15 cellular contexts compared by ENCODE assay signal in genomic region chr2:85995648-85996529, GRCh38.
DNase-seq lines count a peak whose midpoint lies in the region; ATAC-seq and TF ChIP-seq lines count a peak whose summit lies in the region.
"Had no signal": no experiment of that assay in that cellular context is flagged by ENCODE, and none has a peak within 500 bp of the region (broad histone marks: within the 10 kb centered on the region; RNA-seq: fewer than 3 reads in every experiment).

No MANE protein-coding gene starts in this region.

- peak overlapping the region; percentile 90 for H3K27ac Mint-ChIP-seq in activated CD8-positive, alpha-beta T cell treated with anti-CD3 and anti-CD28 coated beads, Interleukin-2, amount 10 ng/mL, durations not matched to agents 7 days and 5 days
- no peak overlapping the region for H3K27ac Mint-ChIP-seq in activated CD8-positive, alpha-beta T cell treated with anti-CD3 and anti-CD28 coated beads for 36 hours
- H3K27ac Mint-ChIP-seq in central memory CD8-positive, alpha-beta T cell (ENCODE audit: low read depth) = peak overlapping the region; percentile 65
- H3K27ac Mint-ChIP-seq: activated naive CD8-positive, alpha-beta T cell treated with anti-CD3 and anti-CD28 coated beads for 36 hours had no signal

- H3K36me3 ChIP-seq in thoracic aorta = no peaks in the 10 kb centered on the region
- H3K36me3 ChIP-seq: prostate gland had no signal

- H3K27me3 ChIP-seq in thoracic aorta (replicated peaks; ENCODE audit: insufficient read depth) = no peaks in the 10 kb centered on the region

- POLR2A ChIA-PET in activated CD8-positive, alpha-beta T cell treated with anti-CD3 and anti-CD28 coated beads, Interleukin-2, amount 10 ng/mL, durations not matched to agents 7 days and 5 days (lab: Charles Lee) = interaction anchor here (0.9 to 1.7 kb wide), 2 partner anchors 40 to 108 kb away, joined by 3 to 7 read pairs; no protein-coding TSS in a partner anchor
- POLR2A ChIA-PET in activated CD8-positive, alpha-beta T cell treated with anti-CD3 and anti-CD28 coated beads for 36 hours (lab: Charles Lee) = interaction anchor here (1.4 kb wide), 1 partner anchor 108 kb away, joined by 4 read pairs; no protein-coding TSS in a partner anchor

- H3K4me1 Mint-ChIP-seq in activated CD8-positive, alpha-beta T cell treated with anti-CD3 and anti-CD28 coated beads, Interleukin-2, amount 10 ng/mL, durations not matched to agents 7 days and 5 days (ENCODE audit: low read depth) = peaks cover 83% of the 10 kb centered on the region
- peaks cover 64% of the 10 kb centered on the region for H3K4me1 Mint-ChIP-seq in activated CD8-positive, alpha-beta T cell treated with anti-CD3 and anti-CD28 coated beads for 36 hours (ENCODE audit: low read depth)
- peaks cover 48% of the 10 kb centered on the region for H3K4me1 Mint-ChIP-seq in central memory CD8-positive, alpha-beta T cell

- H3K4me3 Mint-ChIP-seq in activated CD8-positive, alpha-beta T cell treated with anti-CD3 and anti-CD28 coated beads, Interleukin-2, amount 10 ng/mL, durations not matched to agents 7 days and 5 days = no peak overlapping the region
- H3K4me3 Mint-ChIP-seq in activated CD8-positive, alpha-beta T cell treated with anti-CD3 and anti-CD28 coated beads for 36 hours = no peak overlapping the region
- H3K4me3 Mint-ChIP-seq in central memory CD8-positive, alpha-beta T cell = no peak overlapping the region
- H3K4me3 Mint-ChIP-seq: activated naive CD8-positive, alpha-beta T cell treated with anti-CD3 and anti-CD28 coated beads for 36 hours had no signal

- CTCF ChIA-PET in activated CD8-positive, alpha-beta T cell treated with anti-CD3 and anti-CD28 coated beads, Interleukin-2, amount 10 ng/mL, durations not matched to agents 7 days and 5 days (lab: Charles Lee) = interaction anchor here (0.9 to 2.9 kb wide), 7 partner anchors 40 to 182 kb away, joined by 3 to 16 read pairs (median 4); partner anchors contain the start of gene ST3GAL5
- CTCF ChIA-PET in activated CD8-positive, alpha-beta T cell treated with anti-CD3 and anti-CD28 coated beads for 36 hours (lab: Charles Lee) = interaction anchor here (1.9 to 3.6 kb wide), 2 partner anchors 40 to 107 kb away, joined by 5 to 13 read pairs; partner anchors contain the start of gene ST3GAL5

- no peak for TF ChIP-seq CTCF in activated CD8-positive, alpha-beta T cell treated with anti-CD3 and anti-CD28 coated beads for 36 hours (IDR thresholded peaks at IDR 0.05)
- no peak for TF ChIP-seq CTCF in thoracic aorta (IDR thresholded peaks at IDR 0.05)
- no peak for TF ChIP-seq CTCF in GM20000 (IDR thresholded peaks at IDR 0.05; ENCODE audit: extremely low read depth, missing control alignments)

- H3K27me3 Mint-ChIP-seq in activated CD8-positive, alpha-beta T cell treated with anti-CD3 and anti-CD28 coated beads, Interleukin-2, amount 10 ng/mL, durations not matched to agents 7 days and 5 days (ENCODE audit: low read depth) = no peaks in the 10 kb centered on the region
- H3K27me3 Mint-ChIP-seq in activated CD8-positive, alpha-beta T cell treated with anti-CD3 and anti-CD28 coated beads for 36 hours = no peaks in the 10 kb centered on the region
- no peaks in the 10 kb centered on the region for H3K27me3 Mint-ChIP-seq in central memory CD8-positive, alpha-beta T cell
- H3K27me3 Mint-ChIP-seq: activated naive CD8-positive, alpha-beta T cell treated with anti-CD3 and anti-CD28 coated beads for 36 hours had no signal

- no peaks in the 10 kb centered on the region for H3K9me3 Mint-ChIP-seq in activated CD8-positive, alpha-beta T cell treated with anti-CD3 and anti-CD28 coated beads, Interleukin-2, amount 10 ng/mL, durations not matched to agents 7 days and 5 days (ENCODE audit: insufficient read depth)
- peaks cover 3% of the 10 kb centered on the region for H3K9me3 Mint-ChIP-seq in activated CD8-positive, alpha-beta T cell treated with anti-CD3 and anti-CD28 coated beads for 36 hours
- peaks cover 5% of the 10 kb centered on the region for H3K9me3 Mint-ChIP-seq in central memory CD8-positive, alpha-beta T cell

- H3K4me1 ChIP-seq in thoracic aorta (ENCODE audit: control insufficient read depth in 1 of 2, low read depth in 2 of 2) = peaks cover 55 to 65% of the 10 kb centered on the region in 2 donors
- H3K4me1 ChIP-seq: prostate gland had no signal

- H3K4me3 ChIP-seq in thoracic aorta = no peak overlapping the region
- H3K4me3 ChIP-seq: prostate gland had no signal

- no peak for DNase-seq in activated CD8-positive, alpha-beta T cell treated with anti-CD3 and anti-CD28 coated beads, Interleukin-2, amount 10 ng/mL, durations not matched to agents 7 days and 5 days
- DNase-seq in activated CD8-positive, alpha-beta T cell treated with anti-CD3 and anti-CD28 coated beads for 36 hours = no peak
- DNase-seq in central memory CD8-positive, alpha-beta T cell (ENCODE audit: low spot score in 2 of 2) = no peak
- peak; percentile 71 for DNase-seq in mesenteric fat pad (ENCODE audit: low spot score)
- DNase-seq in thoracic aorta (ENCODE audit: low spot score) = no peak
- DNase-seq in stimulated activated CD4-positive, alpha-beta T cell treated with anti-CD3 and anti-CD28 coated beads, Interleukin-2, amount 100 ng/mL, for 48 hours = no peak
- no peak for DNase-seq in GM20000 (ENCODE audit: low spot score)
- DNase-seq: activated CD4-positive, alpha-beta T cell treated with anti-CD3 and anti-CD28 coated beads, Interleukin-2, amount 50 U/mL, for 48 hours; activated naive CD8-positive, alpha-beta T cell treated with anti-CD3 and anti-CD28 coated beads for 36 hours; effector memory CD4-positive, alpha-beta T cell; glutamatergic neuron; Kasumi-1; SW 1271 had no signal

- peaks cover 8% of the 10 kb centered on the region for H3K36me3 Mint-ChIP-seq in activated CD8-positive, alpha-beta T cell treated with anti-CD3 and anti-CD28 coated beads, Interleukin-2, amount 10 ng/mL, durations not matched to agents 7 days and 5 days (ENCODE audit: low read depth)
- no peaks in the 10 kb centered on the region for H3K36me3 Mint-ChIP-seq in activated CD8-positive, alpha-beta T cell treated with anti-CD3 and anti-CD28 coated beads for 36 hours (ENCODE audit: low read depth)
- H3K36me3 Mint-ChIP-seq in central memory CD8-positive, alpha-beta T cell (ENCODE audit: insufficient read depth) = no peaks in the 10 kb centered on the region

- intact Hi-C loops in activated CD8-positive, alpha-beta T cell treated with anti-CD3 and anti-CD28 coated beads for 36 hours (cut with micrococcal nuclease) = loop anchor here (5.0 kb wide), 1 partner anchor 41 kb away; no protein-coding TSS in a partner anchor

- no peak for ATAC-seq in activated CD8-positive, alpha-beta T cell treated with anti-CD3 and anti-CD28 coated beads, Interleukin-2, amount 10 ng/mL, durations not matched to agents 7 days and 5 days
- ATAC-seq in activated CD8-positive, alpha-beta T cell treated with anti-CD3 and anti-CD28 coated beads for 36 hours = no peak
- no peak for ATAC-seq in central memory CD8-positive, alpha-beta T cell (replicated peaks; ENCODE audit: extremely low read depth, poor library complexity, severe bottlenecking)
- no peak for ATAC-seq in thoracic aorta (ENCODE audit: insufficient number of reproducible peaks, low FRiP score, low read depth)
- ATAC-seq in HG02610 (IDR thresholded peaks at IDR 0.05; ENCODE audit: unreplicated experiment) = no peak

- peak overlapping the region; percentile 62 to 92 for H3K27ac ChIP-seq in thoracic aorta
- H3K27ac ChIP-seq: prostate gland had no signal

- no peaks in the 10 kb centered on the region for H3K9me3 ChIP-seq in thoracic aorta
- H3K9me3 ChIP-seq: prostate gland had no signal
